1 cellular context compared by ENCODE assay signal in genomic region chr4:140373328-140374129, GRCh38.
TF ChIP-seq lines count a peak whose summit lies in the region.

SCOC (plus strand) TSS chr4:140373646; CDS start chr4:140379171, 5,525 bp downstream.

TF ChIP-seq in HEK293, 187 proteins besides CTCF, POLR2A, EP300 and RAD21 (continued from another document):
- no peak for TF ChIP-seq PBX3 (CRISPR knock-in tag; IDR thresholded peaks at IDR 0.05)
- TF ChIP-seq ZNF626 (tag by site-specific recombination; IDR thresholded peaks at IDR 0.05) = no peak
- TF ChIP-seq, protein P1, sequence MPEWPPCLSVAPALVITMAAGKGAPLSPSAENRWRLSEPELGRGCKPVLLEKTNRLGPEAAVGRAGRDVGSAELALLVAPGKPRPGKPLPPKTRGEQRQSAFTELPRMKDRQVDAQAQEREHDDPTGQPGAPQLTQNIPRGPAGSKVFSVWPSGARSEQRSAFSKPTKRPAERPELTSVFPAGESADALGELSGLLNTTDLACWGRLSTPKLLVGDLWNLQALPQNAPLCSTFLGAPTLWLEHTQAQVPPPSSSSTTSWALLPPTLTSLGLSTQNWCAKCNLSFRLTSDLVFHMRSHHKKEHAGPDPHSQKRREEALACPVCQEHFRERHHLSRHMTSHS (tag by site-specific recombination; IDR thresholded peaks at IDR 0.05) = no peak
- no peak for TF ChIP-seq ZNF169 (tag by site-specific recombination; IDR thresholded peaks at IDR 0.05)
- TF ChIP-seq, protein P2, sequence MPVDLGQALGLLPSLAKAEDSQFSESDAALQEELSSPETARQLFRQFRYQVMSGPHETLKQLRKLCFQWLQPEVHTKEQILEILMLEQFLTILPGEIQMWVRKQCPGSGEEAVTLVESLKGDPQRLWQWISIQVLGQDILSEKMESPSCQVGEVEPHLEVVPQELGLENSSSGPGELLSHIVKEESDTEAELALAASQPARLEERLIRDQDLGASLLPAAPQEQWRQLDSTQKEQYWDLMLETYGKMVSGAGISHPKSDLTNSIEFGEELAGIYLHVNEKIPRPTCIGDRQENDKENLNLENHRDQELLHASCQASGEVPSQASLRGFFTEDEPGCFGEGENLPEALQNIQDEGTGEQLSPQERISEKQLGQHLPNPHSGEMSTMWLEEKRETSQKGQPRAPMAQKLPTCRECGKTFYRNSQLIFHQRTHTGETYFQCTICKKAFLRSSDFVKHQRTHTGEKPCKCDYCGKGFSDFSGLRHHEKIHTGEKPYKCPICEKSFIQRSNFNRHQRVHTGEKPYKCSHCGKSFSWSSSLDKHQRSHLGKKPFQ (tag by site-specific recombination; IDR thresholded peaks at IDR 0.05) = no peak
- no peak for TF ChIP-seq ZNF146 (tag by site-specific recombination; IDR thresholded peaks at IDR 0.05)
- TF ChIP-seq, protein P3, sequence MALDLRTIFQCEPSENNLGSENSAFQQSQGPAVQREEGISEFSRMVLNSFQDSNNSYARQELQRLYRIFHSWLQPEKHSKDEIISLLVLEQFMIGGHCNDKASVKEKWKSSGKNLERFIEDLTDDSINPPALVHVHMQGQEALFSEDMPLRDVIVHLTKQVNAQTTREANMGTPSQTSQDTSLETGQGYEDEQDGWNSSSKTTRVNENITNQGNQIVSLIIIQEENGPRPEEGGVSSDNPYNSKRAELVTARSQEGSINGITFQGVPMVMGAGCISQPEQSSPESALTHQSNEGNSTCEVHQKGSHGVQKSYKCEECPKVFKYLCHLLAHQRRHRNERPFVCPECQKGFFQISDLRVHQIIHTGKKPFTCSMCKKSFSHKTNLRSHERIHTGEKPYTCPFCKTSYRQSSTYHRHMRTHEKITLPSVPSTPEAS (tag by site-specific recombination; IDR thresholded peaks at IDR 0.05) = no peak
- no peak for TF ChIP-seq BCL6B (tag by site-specific recombination; IDR thresholded peaks at IDR 0.05)
- no peak for TF ChIP-seq ZNF777 (tag by site-specific recombination; IDR thresholded peaks at IDR 0.05; ENCODE audit: borderline replicate concordance)
- TF ChIP-seq ZNF510 (tag by site-specific recombination; IDR thresholded peaks at IDR 0.05; ENCODE audit: insufficient replicate concordance) = no peak
- no peak for TF ChIP-seq SETDB1 (IDR thresholded peaks at IDR 0.05; ENCODE audit: insufficient read length, low read length)
- TF ChIP-seq, protein P4, sequence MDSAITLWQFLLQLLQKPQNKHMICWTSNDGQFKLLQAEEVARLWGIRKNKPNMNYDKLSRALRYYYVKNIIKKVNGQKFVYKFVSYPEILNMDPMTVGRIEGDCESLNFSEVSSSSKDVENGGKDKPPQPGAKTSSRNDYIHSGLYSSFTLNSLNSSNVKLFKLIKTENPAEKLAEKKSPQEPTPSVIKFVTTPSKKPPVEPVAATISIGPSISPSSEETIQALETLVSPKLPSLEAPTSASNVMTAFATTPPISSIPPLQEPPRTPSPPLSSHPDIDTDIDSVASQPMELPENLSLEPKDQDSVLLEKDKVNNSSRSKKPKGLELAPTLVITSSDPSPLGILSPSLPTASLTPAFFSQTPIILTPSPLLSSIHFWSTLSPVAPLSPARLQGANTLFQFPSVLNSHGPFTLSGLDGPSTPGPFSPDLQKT (IDR thresholded peaks at IDR 0.05; ENCODE audit: borderline replicate concordance, low read depth, low read length) = no peak
- peak; percentile 73; the same call in 1 of the 2 replicates for TF ChIP-seq ZNF600 (tag by site-specific recombination; IDR thresholded peaks at IDR 0.05)
- no peak for TF ChIP-seq ZNF571 (tag by site-specific recombination; IDR thresholded peaks at IDR 0.05)
- TF ChIP-seq ZNF501 (tag by site-specific recombination; IDR thresholded peaks at IDR 0.05) = peak; percentile 74; the same call in 1 of the 2 replicates
- no peak for TF ChIP-seq ZNF792 (tag by site-specific recombination; IDR thresholded peaks at IDR 0.05)
- TF ChIP-seq BCL11A (tag by site-specific recombination; IDR thresholded peaks at IDR 0.05; ENCODE audit: low read depth) = no peak
- no peak for TF ChIP-seq MZF1 (tag by site-specific recombination; IDR thresholded peaks at IDR 0.05; ENCODE audit: borderline replicate concordance)
- TF ChIP-seq KLF9 (tag by site-specific recombination; IDR thresholded peaks at IDR 0.05; ENCODE audit: low read depth) = peak; percentile 90
- no peak for TF ChIP-seq ZNF692 (tag by site-specific recombination; IDR thresholded peaks at IDR 0.05)
- TF ChIP-seq ZNF211 (tag by site-specific recombination; IDR thresholded peaks at IDR 0.05; ENCODE audit: low read depth) = no peak
- TF ChIP-seq ZBTB21 (tag by site-specific recombination; IDR thresholded peaks at IDR 0.05) = no peak
- no peak for TF ChIP-seq ZNF747 (tag by site-specific recombination; IDR thresholded peaks at IDR 0.05)
- no peak for TF ChIP-seq MYNN (tag by site-specific recombination; IDR thresholded peaks at IDR 0.05; ENCODE audit: borderline replicate concordance)
- no peak for TF ChIP-seq ZNF610 (tag by site-specific recombination; IDR thresholded peaks at IDR 0.05; ENCODE audit: borderline replicate concordance)
- no peak for TF ChIP-seq ZNF121 (tag by site-specific recombination; IDR thresholded peaks at IDR 0.05)
- no peak for TF ChIP-seq OVOL3 (tag by site-specific recombination; IDR thresholded peaks at IDR 0.05)
- no peak for TF ChIP-seq ZBTB1 (tag by site-specific recombination; IDR thresholded peaks at IDR 0.05)
- TF ChIP-seq KLF16 (tag by site-specific recombination; IDR thresholded peaks at IDR 0.05) = peak; percentile 81
- TF ChIP-seq ZXDB (tag by site-specific recombination; IDR thresholded peaks at IDR 0.05) = peak; percentile 67
- no peak for TF ChIP-seq ZNF544 (tag by site-specific recombination; IDR thresholded peaks at IDR 0.05)
- TF ChIP-seq, protein P5, sequence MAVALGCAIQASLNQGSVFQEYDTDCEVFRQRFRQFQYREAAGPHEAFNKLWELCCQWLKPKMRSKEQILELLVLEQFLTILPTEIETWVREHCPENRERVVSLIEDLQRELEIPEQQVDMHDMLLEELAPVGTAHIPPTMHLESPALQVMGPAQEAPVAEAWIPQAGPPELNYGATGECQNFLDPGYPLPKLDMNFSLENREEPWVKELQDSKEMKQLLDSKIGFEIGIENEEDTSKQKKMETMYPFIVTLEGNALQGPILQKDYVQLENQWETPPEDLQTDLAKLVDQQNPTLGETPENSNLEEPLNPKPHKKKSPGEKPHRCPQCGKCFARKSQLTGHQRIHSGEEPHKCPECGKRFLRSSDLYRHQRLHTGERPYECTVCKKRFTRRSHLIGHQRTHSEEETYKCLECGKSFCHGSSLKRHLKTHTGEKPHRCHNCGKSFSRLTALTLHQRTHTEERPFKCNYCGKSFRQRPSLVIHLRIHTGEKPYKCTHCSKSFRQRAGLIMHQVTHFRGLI (tag by site-specific recombination; IDR thresholded peaks at IDR 0.05) = no peak
- no peak for TF ChIP-seq KLF17 (tag by site-specific recombination; IDR thresholded peaks at IDR 0.05)
- TF ChIP-seq ZSCAN30 (tag by site-specific recombination; IDR thresholded peaks at IDR 0.05) = peak; percentile 80; the same call in 1 of the 2 replicates
- no peak for TF ChIP-seq ZNF19 (tag by site-specific recombination; IDR thresholded peaks at IDR 0.05; ENCODE audit: low read depth)
- TF ChIP-seq HOXC10 (CRISPR knock-in tag; IDR thresholded peaks at IDR 0.05) = no peak
- no peak for TF ChIP-seq ZNF23 (tag by site-specific recombination; IDR thresholded peaks at IDR 0.05; ENCODE audit: borderline replicate concordance)
- peak; percentile 18; the same call in 1 of the 2 replicates for TF ChIP-seq ZIC2 (tag by site-specific recombination; IDR thresholded peaks at IDR 0.05)
- TF ChIP-seq ZNF639 (tag by site-specific recombination; IDR thresholded peaks at IDR 0.05) = no peak
- TF ChIP-seq ZNF280C (tag by site-specific recombination; IDR thresholded peaks at IDR 0.05) = no peak
- TF ChIP-seq RBAK (tag by site-specific recombination; IDR thresholded peaks at IDR 0.05) = no peak
- no peak for TF ChIP-seq ZNF311 (tag by site-specific recombination; IDR thresholded peaks at IDR 0.05; ENCODE audit: borderline replicate concordance)
- TF ChIP-seq ZBTB7A (tag by site-specific recombination; IDR thresholded peaks at IDR 0.05; ENCODE audit: low read depth) = no peak
- TF ChIP-seq ZNF274 (IDR thresholded peaks at IDR 0.05; ENCODE audit: low read length) = no peak
- no peak for TF ChIP-seq ZNF274 (tag by site-specific recombination; IDR thresholded peaks at IDR 0.05; ENCODE audit: borderline replicate concordance)
